ENCODE assay signal across 19 cellular contexts in the genomic region with DNA sequence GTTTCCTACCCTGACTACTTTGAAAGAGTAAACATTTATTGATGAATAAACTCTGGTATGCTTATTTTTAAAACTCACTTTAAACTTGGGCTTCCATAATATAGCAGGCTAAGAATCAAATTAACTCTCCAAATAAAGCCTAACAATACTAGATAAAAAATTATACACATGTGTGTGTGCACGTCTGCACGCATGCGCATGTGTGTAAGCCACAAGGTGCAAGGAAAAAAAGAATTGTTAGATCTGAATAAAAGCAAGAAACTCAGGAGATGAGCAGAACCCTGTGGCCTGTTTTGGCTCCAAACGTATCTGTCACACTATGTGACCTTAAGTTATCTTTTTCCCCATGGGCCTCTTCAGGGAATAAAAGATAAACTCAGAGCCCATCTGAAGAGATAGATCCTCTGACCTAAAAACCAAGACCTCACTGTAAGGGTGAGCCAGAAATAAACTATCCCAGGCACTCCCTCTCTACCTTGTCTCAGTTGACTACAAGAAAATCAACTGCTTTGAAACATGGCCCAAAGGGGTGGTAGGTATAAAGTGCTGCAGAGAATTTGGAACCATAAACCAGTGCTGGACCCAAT.
"Had no signal": no experiment of that assay in that cellular context is flagged by ENCODE, and none has a peak within 500 bp of the region (broad histone marks: within the 10 kb centered on the region; RNA-seq: fewer than 3 reads in every experiment).

No MANE protein-coding gene starts in this region.

- H3K27me3 ChIP-seq: esophagus muscularis mucosa, gastrocnemius medialis, left lung, pancreas, right lobe of liver, tibial artery, upper lobe of left lung, uterus had no signal

- DNase-seq: effector memory CD4-positive, alpha-beta T cell; gastrocnemius medialis; immature natural killer cell; left lung; mesenchymal stem cell; midbrain; naive B cell; occipital lobe; pancreas; right lobe of liver; stimulated activated CD4-positive, alpha-beta T cell treated with anti-CD3 and anti-CD28 coated beads, Interleukin-15, amount 100 ng/mL, for 24 hours; stimulated activated CD4-positive, alpha-beta T cell treated with anti-CD3 and anti-CD28 coated beads, Interleukin-1b, Interleukin-23, amount 100 ng/mL, for 48 hours; stimulated activated CD4-positive, alpha-beta T cell treated with anti-CD3 and anti-CD28 coated beads, Interleukin-4, amount 100 ng/mL, for 24 hours; tibial artery; upper lobe of left lung; uterus had no signal

- H3K36me3 ChIP-seq: esophagus muscularis mucosa, gastrocnemius medialis, left lung, pancreas, right lobe of liver, tibial artery, upper lobe of left lung, uterus had no signal

- H3K27ac ChIP-seq: esophagus muscularis mucosa, gastrocnemius medialis, left lung, pancreas, right lobe of liver, tibial artery, upper lobe of left lung, uterus had no signal

- H3K9me3 ChIP-seq: esophagus muscularis mucosa, gastrocnemius medialis, left lung, pancreas, right lobe of liver, tibial artery, upper lobe of left lung, uterus had no signal

- ATAC-seq: gastrocnemius medialis; left lung; pancreas; right lobe of liver; stimulated activated memory B cell treated with anti-CD40 and anti-IgM and Interleukin-4, amounts not matched to agents 10 μg/mL and 1 μg/mL and 100 μg/mL, for 72 hours had no signal

- H3K4me3 ChIP-seq: esophagus muscularis mucosa, gastrocnemius medialis, left lung, lung, pancreas, right lobe of liver, tibial artery, upper lobe of left lung, uterus had no signal

- H3K4me1 ChIP-seq: uterus had no signal
